Comparison of ENCODE assay signal across 11 cellular contexts in the genomic region with DNA sequence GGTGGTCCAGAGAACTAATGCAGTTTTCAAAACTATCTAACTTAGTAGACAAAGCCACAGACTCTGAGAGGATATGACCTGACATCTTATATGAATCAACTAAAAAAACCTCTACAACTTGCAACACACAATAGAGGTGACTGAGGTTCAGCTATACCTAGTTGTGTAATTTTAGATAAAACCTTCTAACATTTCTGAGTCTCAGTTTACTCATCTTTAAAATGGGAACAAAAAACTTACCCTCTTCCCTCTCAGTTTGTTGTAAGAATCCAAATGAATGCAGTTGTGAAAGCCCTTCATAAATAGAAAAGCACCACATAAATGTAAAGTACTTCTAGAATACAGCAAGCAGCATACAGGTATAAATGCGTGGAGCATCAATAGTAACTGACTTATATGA. TPM values are rescaled to one million over a fixed set of nuclear protein-coding genes. Genes with fewer than 3 reads are reported as not detected.
"Had no signal": no experiment of that assay in that cellular context is flagged by ENCODE, and none has a peak within 500 bp of the region (broad histone marks: within the 10 kb centered on the region; RNA-seq: fewer than 3 reads in every experiment).

No MANE protein-coding gene starts in this region.

- H3K27ac ChIP-seq: HL-60, KMS-11 had no signal

- DNase-seq: H7, HFFc6, IMR-90, KBM-7 had no signal

- H3K36me3 ChIP-seq: HAP-1 had no signal

- ATAC-seq: GM23338, HCT116 had no signal

- H3K4me3 ChIP-seq: GM23338, HAP-1 had no signal

- H3K4me3 Mint-ChIP-seq: GM23338, HFFc6 had no signal

- H3K27ac Mint-ChIP-seq: GM23338, HFFc6 had no signal

- H3K4me2 ChIP-seq: GM23338, KMS-11 had no signal

- H3K9me3 Mint-ChIP-seq: GM23338, HFFc6 had no signal

- H2AFZ ChIP-seq: GM23338 had no signal

- H3K9me3 ChIP-seq: HAP-1 had no signal

- H3K9ac ChIP-seq: KMS-11 had no signal

RNA-seq across cellular contexts. Expression of gene PRSS48, which starts 42.5 kb away (rescaled TPM):
- total RNA-seq: GM23338, H4, H7, HFFc6, HT1080, IMR-90 had no signal
- polyA plus RNA-seq: IMR-90 had no signal
